Comparison of ENCODE assay signal across 1 cellular context in genomic region chr2:179543361-179543901, GRCh38.
A peak's percentile ranks its signal among the peaks of the same experiment; 100 is the strongest.
TF ChIP-seq lines count a peak whose summit lies in the region.

No MANE protein-coding gene starts in this region.

TF ChIP-seq in HepG2, 621 proteins besides CTCF, POLR2A, EP300 and RAD21 (continued from another document and continues in another):
- TF ChIP-seq PRDM4 (CRISPR knock-in tag; IDR thresholded peaks at IDR 0.05; ENCODE audit: borderline replicate concordance): no peak
- TF ChIP-seq ZNF142 (CRISPR knock-in tag; IDR thresholded peaks at IDR 0.05): 0 out of 2 replicates have a peak, but pooled peaks have one; percentile 39
- TF ChIP-seq TRAFD1 (CRISPR knock-in tag; IDR thresholded peaks at IDR 0.05; ENCODE audit: borderline replicate concordance): no peak
- TF ChIP-seq ATF1 (CRISPR knock-in tag; IDR thresholded peaks at IDR 0.05): peak; percentile 80
- TF ChIP-seq SALL2 (CRISPR knock-in tag; IDR thresholded peaks at IDR 0.05): peak; percentile 44; the same call in 1 of the 2 replicates
- peak; percentile 99 for TF ChIP-seq AHDC1 (CRISPR knock-in tag; IDR thresholded peaks at IDR 0.05; ENCODE audit: borderline replicate concordance)
- TF ChIP-seq ZNF124 (CRISPR knock-in tag; IDR thresholded peaks at IDR 0.05): peak; percentile 67; the same call in 1 of the 2 replicates
- TF ChIP-seq YEATS4 (CRISPR knock-in tag; IDR thresholded peaks at IDR 0.05; ENCODE audit: borderline replicate concordance): peak; percentile 39; the same call in 1 of the 2 replicates
- TF ChIP-seq YEATS2 (CRISPR knock-in tag; IDR thresholded peaks at IDR 0.05; ENCODE audit: borderline replicate concordance): peak; percentile 38; the same call in 1 of the 2 replicates
- peak; percentile 90 for TF ChIP-seq SMAD3 (CRISPR knock-in tag; IDR thresholded peaks at IDR 0.05)
- peak; percentile 97 for TF ChIP-seq MIXL1 (CRISPR knock-in tag; IDR thresholded peaks at IDR 0.05)
- TF ChIP-seq ZNF251 (CRISPR knock-in tag; IDR thresholded peaks at IDR 0.05): no peak
- peak; percentile 87; the same call in 1 of the 2 replicates for TF ChIP-seq ZNF136 (CRISPR knock-in tag; IDR thresholded peaks at IDR 0.05; ENCODE audit: low read depth)
- TF ChIP-seq ZNF775 (CRISPR knock-in tag; IDR thresholded peaks at IDR 0.05; ENCODE audit: borderline replicate concordance): peak; percentile 72; the same call in 1 of the 2 replicates
- no peak for TF ChIP-seq ZFP37 (CRISPR knock-in tag; IDR thresholded peaks at IDR 0.05; ENCODE audit: borderline replicate concordance)
- peak; percentile 94 for TF ChIP-seq ATF2 (CRISPR knock-in tag; IDR thresholded peaks at IDR 0.05)
- peak; percentile 99 for TF ChIP-seq NFIC (IDR thresholded peaks at IDR 0.05; ENCODE audit: low read length)
- peak; percentile 68; the same call in 1 of the 2 replicates for TF ChIP-seq KMT2B (CRISPR knock-in tag; IDR thresholded peaks at IDR 0.05)
- 0 out of 2 replicates have a peak, but pooled peaks have one; percentile 51 for TF ChIP-seq ZNF564 (CRISPR knock-in tag; IDR thresholded peaks at IDR 0.05)
- no peak for TF ChIP-seq NONO (IDR thresholded peaks at IDR 0.05)
- TF ChIP-seq NONO (CRISPR knock-in tag; conservative IDR thresholded peaks at IDR 0.05): peak; percentile 72; the same call in 1 of the 2 replicates
- peak; percentile 99 for TF ChIP-seq TCF7 (IDR thresholded peaks at IDR 0.05; ENCODE audit: low read depth)
- peak; percentile 70; the same call in 1 of the 2 replicates for TF ChIP-seq ARNT2 (CRISPR knock-in tag; IDR thresholded peaks at IDR 0.05; ENCODE audit: low read depth)
- TF ChIP-seq THAP11 (CRISPR knock-in tag; IDR thresholded peaks at IDR 0.05): peak; percentile 82
- no peak for TF ChIP-seq ZNF75D (CRISPR knock-in tag; IDR thresholded peaks at IDR 0.05; ENCODE audit: borderline replicate concordance)
- peak; percentile 88; the same call in 1 of the 2 replicates for TF ChIP-seq DNMT3B (CRISPR knock-in tag; conservative IDR thresholded peaks at IDR 0.05)
- TF ChIP-seq ZNF414 (CRISPR knock-in tag; IDR thresholded peaks at IDR 0.05): peak; percentile 67; the same call in 1 of the 2 replicates
- no peak for TF ChIP-seq ZNF441 (CRISPR knock-in tag; IDR thresholded peaks at IDR 0.05; ENCODE audit: borderline replicate concordance)
- TF ChIP-seq ZSCAN12 (CRISPR knock-in tag; IDR thresholded peaks at IDR 0.05): no peak; the same call in 1 of the 2 replicates
- peak; percentile 75 for TF ChIP-seq ATF7 (IDR thresholded peaks at IDR 0.05)
- TF ChIP-seq ATF7 (CRISPR knock-in tag; IDR thresholded peaks at IDR 0.05): peak; percentile 88; the same call in 1 of the 2 replicates
- peak; percentile 91; the same call in 1 of the 2 replicates for TF ChIP-seq ARID2 (CRISPR knock-in tag; IDR thresholded peaks at IDR 0.05; ENCODE audit: borderline replicate concordance)
- no peak for TF ChIP-seq TEAD2 (CRISPR knock-in tag; IDR thresholded peaks at IDR 0.05)
- no peak for TF ChIP-seq ZNF18 (CRISPR knock-in tag; IDR thresholded peaks at IDR 0.05; ENCODE audit: insufficient replicate concordance)
- peak; percentile 91; the same call in 1 of the 2 replicates for TF ChIP-seq ZNF878 (CRISPR knock-in tag; IDR thresholded peaks at IDR 0.05)
- peak; percentile 57; the same call in 1 of the 2 replicates for TF ChIP-seq HIC2 (CRISPR knock-in tag; IDR thresholded peaks at IDR 0.05; ENCODE audit: low read depth)
- TF ChIP-seq ZSCAN29 (CRISPR knock-in tag; conservative IDR thresholded peaks at IDR 0.05): peak; percentile 16; the same call in 1 of the 2 replicates
- TF ChIP-seq ELF4 (CRISPR knock-in tag; IDR thresholded peaks at IDR 0.05; ENCODE audit: borderline replicate concordance): peak; percentile 39; the same call in 1 of the 2 replicates
